In the genomic region with DNA sequence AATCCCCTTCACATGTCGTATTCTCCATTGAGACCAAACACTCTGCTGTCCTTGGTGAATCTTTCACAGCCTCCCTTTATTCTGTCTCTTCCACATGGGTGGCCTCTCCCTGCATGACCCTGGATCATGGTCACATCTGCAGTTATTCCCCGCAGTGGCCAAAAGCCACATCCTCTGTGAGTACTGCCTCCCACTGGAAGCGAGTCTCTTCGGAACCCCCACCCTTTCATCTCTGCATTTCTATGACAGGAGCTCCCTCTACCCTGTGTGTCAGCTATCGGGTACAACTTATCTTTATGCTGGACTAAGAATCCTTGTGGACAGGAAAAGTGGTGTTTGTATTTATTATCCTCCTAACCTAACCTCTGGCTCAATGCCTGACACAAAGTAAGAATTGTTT, we compare ENCODE assay signal across 33 cellular contexts. TPM values are rescaled to one million over a fixed set of nuclear protein-coding genes. Genes with fewer than 3 reads are reported as not detected.
"Had no signal": no experiment of that assay in that cellular context is flagged by ENCODE, and none has a peak within 500 bp of the region (broad histone marks: within the 10 kb centered on the region; RNA-seq: fewer than 3 reads in every experiment).

No MANE protein-coding gene starts in this region.

- DNase-seq: activated CD4-positive, alpha-beta memory T cell treated with anti-CD3 and anti-CD28 coated beads, Interleukin-2, amount 10 ng/mL, durations not matched to agents 7 days and 5 days; activated CD4-positive, alpha-beta T cell treated with anti-CD3 and anti-CD28 coated beads for 36 hours; activated CD4-positive, alpha-beta T cell treated with anti-CD3 and anti-CD28 coated beads, Interleukin-2, amount 50 U/mL, for 1 hour; activated CD4-positive, CD25-positive, alpha-beta regulatory T cell; activated gamma-delta T cell; activated naive CD4-positive, alpha-beta T cell treated with anti-CD3 and anti-CD28 coated beads for 36 hours; activated T-cell treated with anti-CD3 and anti-CD28 coated beads for 4 hours; activated T-cell treated with anti-CD3 and anti-CD28 coated beads, Interleukin-2, amount 50 U/mL, for 48 hours; amygdala; cerebellar nuclear complex; MG63; MV-4-11; NCI-H1092 treated with DMSO at 0.1 percent for 48 hours; NCI-H1417 treated with DMSO at 0.1 percent for 48 hours; NCI-H1694 treated with DMSO at 0.1 percent for 48 hours; NCI-H2029 treated with DMSO at 0.1 percent for 48 hours; NCI-H345; NCI-H510A treated with DMSO at 0.1 percent for 48 hours; NCI-H69; NK-92 treated with Interleukin-12 subunit alpha and Interleukin-12 subunit beta, amount 100 ng/mL, for 24 hours; OCI-M1; Peyer's patch; T-cell; T-helper 2 cell; T1000 had no signal

- H3K4me3 ChIP-seq: cardiac muscle cell, MG63, Peyer's patch, SK-N-MC had no signal

- H3K27me3 ChIP-seq: cardiac muscle cell, MG63, Peyer's patch had no signal

- H3K27me3 Mint-ChIP-seq: activated CD4-positive, alpha-beta memory T cell treated with anti-CD3 and anti-CD28 coated beads, Interleukin-2, amount 10 ng/mL, durations not matched to agents 7 days and 5 days had no signal

- H3K36me3 ChIP-seq: cardiac muscle cell, MG63, Peyer's patch had no signal

- H3K4me1 ChIP-seq: Peyer's patch had no signal

- H3K36me3 Mint-ChIP-seq: activated naive CD8-positive, alpha-beta T cell; brain; T-cell had no signal

- H3K9me3 Mint-ChIP-seq: activated CD4-positive, alpha-beta memory T cell treated with anti-CD3 and anti-CD28 coated beads, Interleukin-2, amount 10 ng/mL, durations not matched to agents 7 days and 5 days; activated naive CD4-positive, alpha-beta T cell treated with anti-CD3 and anti-CD28 coated beads for 36 hours; activated T-helper 17 cell treated with anti-CD3 and anti-CD28 coated beads, Interleukin-2, amount 50 U/mL, for 72 hours; brain; T-cell had no signal

- H3K27ac Mint-ChIP-seq: activated CD4-positive, alpha-beta memory T cell treated with anti-CD3 and anti-CD28 coated beads, Interleukin-2, amount 10 ng/mL, durations not matched to agents 7 days and 5 days; activated CD4-positive, alpha-beta T cell treated with anti-CD3 and anti-CD28 coated beads for 36 hours; activated naive CD4-positive, alpha-beta T cell treated with anti-CD3 and anti-CD28 coated beads for 36 hours; activated naive CD8-positive, alpha-beta T cell; activated T-helper 17 cell treated with anti-CD3 and anti-CD28 coated beads, Interleukin-2, amount 50 U/mL, for 72 hours; brain; T-cell had no signal

- H3K4me1 Mint-ChIP-seq: activated CD4-positive, alpha-beta memory T cell treated with anti-CD3 and anti-CD28 coated beads, Interleukin-2, amount 10 ng/mL, durations not matched to agents 7 days and 5 days; activated CD4-positive, alpha-beta T cell treated with anti-CD3 and anti-CD28 coated beads for 36 hours; activated T-helper 17 cell treated with anti-CD3 and anti-CD28 coated beads, Interleukin-2, amount 50 U/mL, for 72 hours; brain; T-cell had no signal

- ATAC-seq: activated CD4-positive, alpha-beta T cell treated with anti-CD3 and anti-CD28 coated beads for 36 hours; activated T-helper 17 cell treated with anti-CD3 and anti-CD28 coated beads, Interleukin-2, amount 50 U/mL, for 72 hours; T-cell had no signal

- H3K9ac ChIP-seq: KMS-11 had no signal

- FAIRE-seq: astrocyte had no signal

- H3K27ac ChIP-seq: cardiac muscle cell, KMS-11, Peyer's patch, SK-N-MC, VCaP had no signal

- H3K4me3 Mint-ChIP-seq: activated CD4-positive, alpha-beta memory T cell treated with anti-CD3 and anti-CD28 coated beads, Interleukin-2, amount 10 ng/mL, durations not matched to agents 7 days and 5 days; activated CD4-positive, alpha-beta T cell treated with anti-CD3 and anti-CD28 coated beads for 36 hours; activated naive CD4-positive, alpha-beta T cell treated with anti-CD3 and anti-CD28 coated beads for 36 hours; activated naive CD8-positive, alpha-beta T cell; activated T-helper 17 cell treated with anti-CD3 and anti-CD28 coated beads, Interleukin-2, amount 50 U/mL, for 72 hours; brain; T-cell had no signal

- H3K4me2 ChIP-seq: KMS-11 had no signal

- H3K9me3 ChIP-seq: MG63, Peyer's patch had no signal

RNA-seq across cellular contexts. Expression of a gene that starts 48.6 kb away (rescaled TPM):
- total RNA-seq: activated T-helper 17 cell treated with anti-CD3 and anti-CD28 coated beads, Interleukin-2, amount 50 U/mL, for 72 hours; astrocyte had no signal
